ENCODE assay signal across 1 cellular context in genomic region chr19:3968556-3969434, GRCh38.
TF ChIP-seq lines count a peak whose summit lies in the region.

No MANE protein-coding gene starts in this region.

TF ChIP-seq in HepG2, 621 proteins besides CTCF, POLR2A, EP300 and RAD21 (continued from another document and continues in another):
- TF ChIP-seq SRF (IDR thresholded peaks at IDR 0.05; ENCODE audit: low read depth, low read length) (peak; percentile 98), ZBTB14 (CRISPR knock-in tag; IDR thresholded peaks at IDR 0.05) (no peak), MTERF4 (CRISPR knock-in tag; IDR thresholded peaks at IDR 0.05) (no peak), SSRP1 (CRISPR knock-in tag; IDR thresholded peaks at IDR 0.05) (no peak), POGZ (CRISPR knock-in tag; IDR thresholded peaks at IDR 0.05) (0 out of 2 replicates have a peak, but pooled peaks have one; percentile 27), SOX13 (IDR thresholded peaks at IDR 0.05) (no peak), SOX13 (CRISPR knock-in tag; conservative IDR thresholded peaks at IDR 0.05 in 1 of 2, IDR thresholded peaks at IDR 0.05 in 1 of 2) (peak in 1 of 2 experiments; percentile 30; a peak in 1 of 4 replicates), GTF3A (CRISPR knock-in tag; conservative IDR thresholded peaks at IDR 0.05) (no peak), ZNF280B (CRISPR knock-in tag; IDR thresholded peaks at IDR 0.05; ENCODE audit: borderline replicate concordance) (no peak), SRY (CRISPR knock-in tag; IDR thresholded peaks at IDR 0.05) (no peak), NFE2L1 (CRISPR knock-in tag; IDR thresholded peaks at IDR 0.05; ENCODE audit: borderline replicate concordance) (no peak), ZFX (CRISPR knock-in tag; IDR thresholded peaks at IDR 0.05; ENCODE audit: low read depth) (peak; percentile 56; the same call in 1 of the 2 replicates), ASH2L (IDR thresholded peaks at IDR 0.05; ENCODE audit: insufficient read length, low read depth, low read length) (no peak), ZNF710 (CRISPR knock-in tag; IDR thresholded peaks at IDR 0.05; ENCODE audit: borderline replicate concordance) (no peak), E2F1 (CRISPR knock-in tag; IDR thresholded peaks at IDR 0.05) (no peak), MEF2D (CRISPR knock-in tag; IDR thresholded peaks at IDR 0.05) (no peak), RCOR2 (CRISPR knock-in tag; IDR thresholded peaks at IDR 0.05) (peak; percentile 55), ZNF20 (CRISPR knock-in tag; IDR thresholded peaks at IDR 0.05) (no peak), ELF4 (CRISPR knock-in tag; IDR thresholded peaks at IDR 0.05; ENCODE audit: borderline replicate concordance) (no peak), ELF1 (CRISPR knock-in tag; IDR thresholded peaks at IDR 0.05) (peak; percentile 30; the same call in 1 of the 2 replicates), SP1 (IDR thresholded peaks at IDR 0.05) (no peak), SP1 (CRISPR knock-in tag; IDR thresholded peaks at IDR 0.05) (peak; percentile 54; the same call in 1 of the 2 replicates), CENPT (CRISPR knock-in tag; IDR thresholded peaks at IDR 0.05; ENCODE audit: low read depth) (no peak), YEATS2 (CRISPR knock-in tag; IDR thresholded peaks at IDR 0.05; ENCODE audit: borderline replicate concordance) (peak; percentile 36; the same call in 1 of the 2 replicates), GLMP (CRISPR knock-in tag; IDR thresholded peaks at IDR 0.05; ENCODE audit: borderline replicate concordance) (no peak), ZNF281 (CRISPR knock-in tag; IDR thresholded peaks at IDR 0.05; ENCODE audit: borderline replicate concordance) (peak; percentile 69; the same call in 1 of the 2 replicates), BCL6 (CRISPR knock-in tag; IDR thresholded peaks at IDR 0.05) (peak; percentile 33; the same call in 1 of the 2 replicates), ARID3A (IDR thresholded peaks at IDR 0.05; ENCODE audit: low read depth, low read length) (peak; percentile 31; the same call in 1 of the 2 replicates), THAP11 (CRISPR knock-in tag; IDR thresholded peaks at IDR 0.05) (peak; percentile 72), SRSF1 (optimal IDR thresholded peaks at IDR 0.05; ENCODE audit: low read depth, low read length) (no peak), ZMAT5 (CRISPR knock-in tag; IDR thresholded peaks at IDR 0.05; ENCODE audit: borderline replicate concordance, low read depth) (no peak), RFXAP (CRISPR knock-in tag; IDR thresholded peaks at IDR 0.05; ENCODE audit: borderline replicate concordance) (no peak), GATAD2A (CRISPR knock-in tag; IDR thresholded peaks at IDR 0.05) (peak; percentile 33; the same call in 1 of the 2 replicates), FOXA1 (IDR thresholded peaks at IDR 0.05) (no peak), FOXA1 (CRISPR knock-in tag; IDR thresholded peaks at IDR 0.05) (peak; percentile 96), U2AF1 (optimal IDR thresholded peaks at IDR 0.05; ENCODE audit: low read depth, low read length) (no peak), ISL2 (CRISPR knock-in tag; IDR thresholded peaks at IDR 0.05) (0 out of 2 replicates have a peak, but pooled peaks have one; percentile 6), ZNF562 (CRISPR knock-in tag; IDR thresholded peaks at IDR 0.05; ENCODE audit: borderline replicate concordance) (no peak), NBN (conservative IDR thresholded peaks at IDR 0.05) (no peak), ZFYVE20 (CRISPR knock-in tag; IDR thresholded peaks at IDR 0.05; ENCODE audit: borderline replicate concordance, low read depth) (no peak), HOMEZ (CRISPR knock-in tag; IDR thresholded peaks at IDR 0.05; ENCODE audit: low read depth) (0 out of 2 replicates have a peak, but pooled peaks have one; percentile 16), FOXK2 (IDR thresholded peaks at IDR 0.05) (peak; percentile 87), MZF1 (CRISPR knock-in tag; IDR thresholded peaks at IDR 0.05; ENCODE audit: borderline replicate concordance) (no peak), ZBTB1 (CRISPR knock-in tag; IDR thresholded peaks at IDR 0.05; ENCODE audit: borderline replicate concordance) (no peak), ETS1 (CRISPR knock-in tag; IDR thresholded peaks at IDR 0.05) (no peak), ZFP36L1 (CRISPR knock-in tag; IDR thresholded peaks at IDR 0.05) (no peak), HNF4G (IDR thresholded peaks at IDR 0.05; ENCODE audit: borderline replicate concordance, low read depth, low read length) (no peak), HNF4G (CRISPR knock-in tag; IDR thresholded peaks at IDR 0.05; ENCODE audit: borderline replicate concordance, low read depth) (no peak), ZNF460 (CRISPR knock-in tag; IDR thresholded peaks at IDR 0.05; ENCODE audit: borderline replicate concordance) (no peak), ZC3H4 (CRISPR knock-in tag; IDR thresholded peaks at IDR 0.05; ENCODE audit: borderline replicate concordance) (no peak), NFYC (CRISPR knock-in tag; IDR thresholded peaks at IDR 0.05) (peak; percentile 26; the same call in 1 of the 2 replicates), ZBTB21 (CRISPR knock-in tag; IDR thresholded peaks at IDR 0.05) (peak; percentile 47; the same call in 1 of the 2 replicates), ZNF263 (CRISPR knock-in tag; IDR thresholded peaks at IDR 0.05) (no peak)
